17 cellular contexts compared by ENCODE assay signal in the genomic region with DNA sequence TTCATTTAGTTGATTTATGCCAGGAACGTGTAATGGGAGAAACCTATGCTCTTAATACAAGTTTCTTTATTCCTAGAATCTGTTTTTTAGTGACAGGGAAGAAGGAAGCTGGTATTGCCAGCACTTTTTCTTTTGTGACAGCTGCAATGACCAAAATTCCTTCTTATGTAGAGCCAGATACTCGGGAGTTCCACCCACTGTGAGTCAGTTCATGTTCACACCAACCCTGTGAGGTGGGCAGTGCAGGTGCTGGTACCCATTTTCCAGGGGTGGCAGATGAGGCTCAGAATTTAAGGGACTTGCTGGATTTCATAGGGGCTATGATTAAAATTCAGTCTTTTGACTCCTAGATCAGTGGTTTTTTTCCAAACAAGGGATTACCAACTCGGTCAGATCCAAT. TPM values are rescaled to one million over a fixed set of nuclear protein-coding genes. Genes with fewer than 3 reads are reported as not detected.
A peak's percentile ranks its signal among the peaks of the same experiment; 100 is the strongest.
DNase-seq lines count a peak whose midpoint lies in the region; ATAC-seq, FAIRE-seq and TF ChIP-seq lines count a peak whose summit lies in the region.
"Had no signal": no experiment of that assay in that cellular context is flagged by ENCODE, and none has a peak within 500 bp of the region (broad histone marks: within the 10 kb centered on the region; RNA-seq: fewer than 3 reads in every experiment).

No MANE protein-coding gene starts in this region.

- H3K4me1 Mint-ChIP-seq in activated CD4-positive, alpha-beta T cell treated with anti-CD3 and anti-CD28 coated beads for 36 hours: peaks cover 97% of the 10 kb centered on the region

- H3K4me3 ChIP-seq in Karpas-422 (ENCODE audit: low read length): no peak overlapping the region
- no peak overlapping the region for H3K4me3 ChIP-seq in GM12878
- no peak overlapping the region for H3K4me3 ChIP-seq in smooth muscle cell
- H3K4me3 ChIP-seq: left ventricle myocardium inferior, PC-9, sigmoid colon had no signal

- RAD21 ChIA-PET in GM12878 (lab: Charles Lee; ENCODE audit: unreplicated experiment): interaction anchor here (1.2 to 3.3 kb wide), 5 partner anchors 9 to 217 kb away, joined by 5 to 26 read pairs (median 11); no protein-coding TSS in a partner anchor

- peaks cover 74% of the 10 kb centered on the region for H3K36me3 Mint-ChIP-seq in activated CD4-positive, alpha-beta T cell treated with anti-CD3 and anti-CD28 coated beads for 36 hours (ENCODE audit: low read depth)

- no peak for TF ChIP-seq RAD21 in GM12878 (IDR thresholded peaks at IDR 0.05; ENCODE audit: insufficient read depth, low read depth, low read length)

- in situ Hi-C loops in GM12878 (cut with MboI): loop anchor here (25.0 kb wide), 2 partner anchors 738 to 913 kb away; no protein-coding TSS in a partner anchor

- H3K4me2 ChIP-seq in Karpas-422 (ENCODE audit: low read depth, low read length, poor library complexity, severe bottlenecking) (no peak overlapping the region), GM12878 (ENCODE audit: control insufficient read depth, insufficient read depth) (no peak overlapping the region), smooth muscle cell (no peak overlapping the region)
- H3K4me2 ChIP-seq: PC-9 had no signal

- intact Hi-C loops in activated CD4-positive, alpha-beta T cell treated with anti-CD3 and anti-CD28 coated beads for 36 hours (cut with DNase I, micrococcal nuclease): loop anchor here (1.0 to 10.0 kb wide), 5 partner anchors 8 to 725 kb away; no protein-coding TSS in a partner anchor
- intact Hi-C loops in GM12878 (cut with micrococcal nuclease; ENCODE audit: unreplicated experiment): loop anchor here (10.0 kb wide), 1 partner anchor 525 kb away; no protein-coding TSS in a partner anchor

- no peak for FAIRE-seq in GM12878 (lab: Jason Lieb, UNC)
- FAIRE-seq: A204.1 had no signal

- no peak overlapping the region for H2AFZ ChIP-seq in Karpas-422 (ENCODE audit: low read length)
- no peak overlapping the region for H2AFZ ChIP-seq in GM12878 (ENCODE audit: control insufficient read depth, low read depth, low read length)
- H2AFZ ChIP-seq in smooth muscle cell (ENCODE audit: low read depth): no peak overlapping the region
- H2AFZ ChIP-seq: parathyroid adenoma, PC-9 had no signal

- H3K27ac Mint-ChIP-seq in activated CD4-positive, alpha-beta T cell treated with anti-CD3 and anti-CD28 coated beads for 36 hours: peak overlapping the region; percentile 96

- H4K20me1 ChIP-seq in Karpas-422 (ENCODE audit: insufficient read depth, low read depth, low read length) (no peaks in the 10 kb centered on the region), GM12878 (ENCODE audit: control insufficient read depth, insufficient read depth) (no peaks in the 10 kb centered on the region), smooth muscle cell (ENCODE audit: low read depth) (no peaks in the 10 kb centered on the region)

- no peak overlapping the region for H3K4me3 Mint-ChIP-seq in activated CD4-positive, alpha-beta T cell treated with anti-CD3 and anti-CD28 coated beads for 36 hours

- H3K4me1 ChIP-seq in Karpas-422 (ENCODE audit: low read length) (no peaks in the 10 kb centered on the region), GM12878 (ENCODE audit: control insufficient read depth, insufficient read depth, low read length) (peaks cover 25% of the 10 kb centered on the region), smooth muscle cell (ENCODE audit: low read depth) (peaks cover 26% of the 10 kb centered on the region)
- H3K4me1 ChIP-seq: parathyroid adenoma had no signal

- WGBS in GM12878 (ENCODE audit: insufficient coverage, insufficient replicate concordance, low lambda C conversion rate, missing lambda C conversion rate): 81% methylated on average over 3 of the region's 3 CpGs
- 77% methylated on average over 3 of the region's 3 CpGs for WGBS in smooth muscle cell (ENCODE audit: low lambda C conversion rate)

- H3F3A ChIP-seq in smooth muscle cell (ENCODE audit: low read depth): peaks cover 5% of the 10 kb centered on the region

- no peaks in the 10 kb centered on the region for H3K27me3 Mint-ChIP-seq in activated CD4-positive, alpha-beta T cell treated with anti-CD3 and anti-CD28 coated beads for 36 hours

- peaks cover 3% of the 10 kb centered on the region for H3K9me3 Mint-ChIP-seq in activated CD4-positive, alpha-beta T cell treated with anti-CD3 and anti-CD28 coated beads for 36 hours (ENCODE audit: low read depth)

- no peak overlapping the region for H3K9ac ChIP-seq in Karpas-422 (ENCODE audit: low read length)
- H3K9ac ChIP-seq in GM12878 (ENCODE audit: control insufficient read depth, insufficient read depth, low read length): no peak overlapping the region
- no peak overlapping the region for H3K9ac ChIP-seq in smooth muscle cell (ENCODE audit: low read depth)
- H3K9ac ChIP-seq: parathyroid adenoma had no signal

- TF ChIP-seq CTCF in GM12878 (IDR thresholded peaks at IDR 0.05 in 2 of 3, conservative IDR thresholded peaks at IDR 0.05 in 1 of 3; ENCODE audit: control insufficient read depth in 2 of 3, extremely low read depth in 1 of 3, insufficient read depth in 1 of 3, low read depth in 3 of 3, low read length in 3 of 3) (no peak), smooth muscle cell (IDR thresholded peaks at IDR 0.05; ENCODE audit: borderline replicate concordance, insufficient read depth, poor library complexity, severe bottlenecking) (no peak)

- no peak for DNase-seq in activated CD4-positive, alpha-beta T cell treated with anti-CD3 and anti-CD28 coated beads for 36 hours
- DNase-seq in activated CD4-positive, alpha-beta T cell treated with anti-CD3 and anti-CD28 coated beads for 1 hour: no peak
- DNase-seq in Karpas-422 (no peak), GM12878 (ENCODE audit: low read depth, low spot score) (no peak), smooth muscle cell (lab: John Stamatoyannopoulos, UW; ENCODE audit: unreplicated experiment) (no peak), Kasumi-1 (lab: John Stamatoyannopoulos, UW) (no peak)
- DNase-seq in stimulated activated CD4-positive, alpha-beta T cell treated with anti-CD3 and anti-CD28 coated beads, Interleukin-2, amount 100 ng/mL, for 48 hours: no peak
- DNase-seq: C1 segment of cervical spinal cord, cerebellar nuclear complex, DMS79, left ventricle myocardium inferior, NCI-H146, PC-9, sigmoid colon had no signal

- SMC1A ChIA-PET in GM12878 (lab: Charles Lee; ENCODE audit: uncharacterized antibody, unreplicated experiment): interaction anchor here (0.6 to 3.1 kb wide), 10 partner anchors 8 to 213 kb away, joined by 3 to 19 read pairs (median 6); no protein-coding TSS in a partner anchor

- ATAC-seq in activated CD4-positive, alpha-beta T cell treated with anti-CD3 and anti-CD28 coated beads for 36 hours: no peak
- ATAC-seq in GM12878 (no peak), HG02973 (IDR thresholded peaks at IDR 0.05; ENCODE audit: unreplicated experiment) (no peak)

- peaks cover 2% of the 10 kb centered on the region for H3K9me3 ChIP-seq in Karpas-422 (ENCODE audit: low read length)
- no peaks in the 10 kb centered on the region; the same call in 2 of the 3 replicates for H3K9me3 ChIP-seq in GM12878 (replicated peaks; ENCODE audit: control insufficient read depth, insufficient read depth, low read length)
- no peaks in the 10 kb centered on the region for H3K9me3 ChIP-seq in smooth muscle cell (replicated peaks; ENCODE audit: low read depth)
- H3K9me3 ChIP-seq: left ventricle myocardium inferior, sigmoid colon had no signal

- POLR2A ChIA-PET in activated CD4-positive, alpha-beta T cell treated with anti-CD3 and anti-CD28 coated beads for 36 hours (lab: Charles Lee): no interaction called here
- POLR2A ChIA-PET in GM12878 (lab: Charles Lee): interaction anchor here (1.5 kb wide), 1 partner anchor 13 kb away, joined by 4 read pairs; no protein-coding TSS in a partner anchor

- peak in 1 of 2 experiments; percentile 5; a peak in 1 of 4 replicates for TF ChIP-seq EP300 in GM12878 (IDR thresholded peaks at IDR 0.05; ENCODE audit: borderline replicate concordance in 1 of 2, control insufficient read depth in 1 of 2, low read depth in 2 of 2, low read length in 2 of 2)

- peaks cover 6% of the 10 kb centered on the region; the same call in 1 of the 2 replicates for H3K79me2 ChIP-seq in Karpas-422 (ENCODE audit: low read length)
- H3K79me2 ChIP-seq in GM12878 (ENCODE audit: control insufficient read depth, insufficient read depth, low read length): no peaks in the 10 kb centered on the region
- no peaks in the 10 kb centered on the region for H3K79me2 ChIP-seq in smooth muscle cell (ENCODE audit: low read depth)
- H3K79me2 ChIP-seq: parathyroid adenoma had no signal

- H3K36me3 ChIP-seq in Karpas-422 (ENCODE audit: insufficient read depth, low read length) (peaks cover 94% of the 10 kb centered on the region), GM12878 (ENCODE audit: control insufficient read depth in 2 of 2, insufficient read depth in 2 of 2, low read length in 1 of 2) (peaks cover 1 to 15% of the 10 kb centered on the region in 2 experiments), smooth muscle cell (ENCODE audit: low read depth) (peaks cover 17% of the 10 kb centered on the region)

- CTCF ChIA-PET in activated CD4-positive, alpha-beta T cell treated with anti-CD3 and anti-CD28 coated beads for 36 hours (lab: Charles Lee): interaction anchor here (1.2 to 2.4 kb wide), 2 partner anchors 9 to 28 kb away, joined by 3 to 9 read pairs; no protein-coding TSS in a partner anchor
- CTCF ChIA-PET in GM12878 (lab: Yijun Ruan, JAX): interaction anchor here (1.5 to 6.3 kb wide), 2 partner anchors 8 to 252 kb away, joined by 4 to 45 read pairs; no protein-coding TSS in a partner anchor

- H3K27me3 ChIP-seq in Karpas-422 (ENCODE audit: low read length): no peaks in the 10 kb centered on the region
- no peaks in the 10 kb centered on the region for H3K27me3 ChIP-seq in GM12878 (replicated peaks in 1 of 2; ENCODE audit: control insufficient read depth in 2 of 2, insufficient read depth in 2 of 2, low read length in 1 of 2)
- H3K27me3 ChIP-seq in smooth muscle cell (ENCODE audit: low read depth): no peaks in the 10 kb centered on the region
- H3K27me3 ChIP-seq: sigmoid colon had no signal

- BruUV-seq in GM12878 (replicated peaks; lab: Mats Ljungman, UMichigan): no TSS peak

- no peaks in the 10 kb centered on the region for H3K9me2 ChIP-seq in Karpas-422 (replicated peaks; ENCODE audit: insufficient read depth, low read length)

- H3K27ac ChIP-seq in Karpas-422 (ENCODE audit: low read length): peak overlapping the region; percentile 18; the same call in 1 of the 2 replicates
- no peak overlapping the region for H3K27ac ChIP-seq in GM12878 (ENCODE audit: control insufficient read depth, insufficient read depth)
- H3K27ac ChIP-seq in smooth muscle cell (ENCODE audit: low read depth): peak overlapping the region; percentile 57
- H3K27ac ChIP-seq: left ventricle myocardium inferior, parathyroid adenoma, PC-9 had no signal

- TF ChIP-seq POLR2A in GM12878 (IDR thresholded peaks at IDR 0.05; ENCODE audit: low read depth, low read length): no peak

RNA-seq across cellular contexts. Expression of a gene that starts 34.7 kb away (rescaled TPM):
- 10 to 100 TPM; 27.7 to 34.6 TPM for total RNA-seq in activated CD4-positive, alpha-beta T cell treated with anti-CD3 and anti-CD28 coated beads for 36 hours
- total RNA-seq in Karpas-422 (2014; rRNA removed; shearing (Covaris generic); ENCODE audit: low replicate concordance): 23.3 and 30.3 TPM in 2 replicates
- total RNA-seq in GM12878 (2013; cell fraction: nucleolus; rRNA removed): 46.6 and 47.8 TPM in 2 replicates
- total RNA-seq in GM12878 (2014; rRNA removed): 18.9 and 20.5 TPM in 2 replicates
- total RNA-seq in GM12878 (2014; rRNA removed; fragmentation: Illumina TruSeq; extraction: Trizol): 13.5 and 14.4 TPM in 2 replicates
- total RNA-seq in GM12878 (2021): 14.5 and 15.4 TPM in 2 replicates
- 4.2 TPM for polyA plus RNA-seq in GM12878 (2011; ENCODE audit: low read depth)
- 18.7 and 22.6 TPM in 2 replicates for polyA plus RNA-seq in GM12878 (2011; rRNA removed)
- polyA plus RNA-seq in GM12878 (2011; cell fraction: cytosol; rRNA removed): 14.2 and 14.3 TPM in 2 replicates
- polyA plus RNA-seq in GM12878 (2011; cell fraction: nucleus; rRNA removed): 14.9 and 17.4 TPM in 2 replicates
- 6.9 and 7.2 TPM in 2 replicates for polyA plus RNA-seq in GM12878 (2012)
- 12.9 and 16.9 TPM in 2 replicates for polyA plus RNA-seq in GM12878 (2014; fragmentation: Illumina TruSeq; extraction: Trizol)
- polyA plus RNA-seq in GM12878 (2014; fragmentation: Nextera tagmentation; extraction: Ambion mirVana): 1 to 10 TPM; 5.6 to 6.9 TPM
- polyA plus RNA-seq in GM12878 (2014; rRNA removed): 13.2 and 13.5 TPM in 2 replicates
- polyA plus RNA-seq in GM12878 (2016; fragmentation: Nextera tagmentation; extraction: Ambion mirVana): 10 to 100 TPM; 24.3 to 27.8 TPM
- polyA minus RNA-seq in GM12878 (2011; rRNA and poly(A)+ RNA removed): 21.0 and 22.2 TPM in 2 replicates
- 6.0 and 10.7 TPM in 2 replicates for polyA minus RNA-seq in GM12878 (2011; cell fraction: cytosol; rRNA and poly(A)+ RNA removed)
- 27.0 and 38.5 TPM in 2 replicates for polyA minus RNA-seq in GM12878 (2011; cell fraction: nucleus; rRNA and poly(A)+ RNA removed)
- 13.3 and 15.7 TPM in 2 replicates for total RNA-seq in smooth muscle cell
- 9.2 and 12.4 TPM in 2 replicates for polyA plus RNA-seq in smooth muscle cell

RNA-seq across cellular contexts. Expression of a gene that starts 35.0 kb away (rescaled TPM):
- total RNA-seq in activated CD4-positive, alpha-beta T cell treated with anti-CD3 and anti-CD28 coated beads for 36 hours: 10 to 100 TPM; 13.0 to 17.8 TPM
- 7.6 and 22.2 TPM in 2 replicates for total RNA-seq in Karpas-422 (2014; rRNA removed; shearing (Covaris generic); ENCODE audit: low replicate concordance)
- 3.3 and 3.5 TPM in 2 replicates for total RNA-seq in GM12878 (2013; cell fraction: nucleolus; rRNA removed)
- total RNA-seq in GM12878 (2014; rRNA removed) (10.7 and 10.8 TPM in 2 replicates), GM12878 (2014; rRNA removed; fragmentation: Illumina TruSeq; extraction: Trizol) (13.0 and 14.7 TPM in 2 replicates), GM12878 (2021) (15.4 and 20.6 TPM in 2 replicates), smooth muscle cell (42.9 and 44.7 TPM in 2 replicates)
- 5.3 TPM for polyA plus RNA-seq in GM12878 (2011; ENCODE audit: low read depth)
- polyA plus RNA-seq in GM12878 (2011; rRNA removed) (26.1 and 39.1 TPM in 2 replicates), GM12878 (2014; fragmentation: Illumina TruSeq; extraction: Trizol) (18.0 and 19.0 TPM in 2 replicates), GM12878 (2014; fragmentation: Nextera tagmentation; extraction: Ambion mirVana) (10 to 100 TPM; 67.1 to 71.8 TPM), GM12878 (2014; rRNA removed) (9.2 and 10.9 TPM in 2 replicates), GM12878 (2016; fragmentation: Nextera tagmentation; extraction: Ambion mirVana) (10 to 100 TPM; 50.6 to 54.8 TPM), smooth muscle cell (69.5 and 78.8 TPM in 2 replicates)
- polyA plus RNA-seq in GM12878 (2011; cell fraction: cytosol; rRNA removed): 7.1 and 7.3 TPM in 2 replicates
- polyA plus RNA-seq in GM12878 (2011; cell fraction: nucleus; rRNA removed): 3.4 and 5.5 TPM in 2 replicates
- 10.3 and 11.2 TPM in 2 replicates for polyA plus RNA-seq in GM12878 (2012)
- 5.8 and 6.9 TPM in 2 replicates for polyA minus RNA-seq in GM12878 (2011; rRNA and poly(A)+ RNA removed)
- polyA minus RNA-seq in GM12878 (2011; cell fraction: cytosol; rRNA and poly(A)+ RNA removed): 3.3 and 3.7 TPM in 2 replicates
- polyA minus RNA-seq in GM12878 (2011; cell fraction: nucleus; rRNA and poly(A)+ RNA removed): 2.7 and 3.5 TPM in 2 replicates
